In the genomic region with DNA sequence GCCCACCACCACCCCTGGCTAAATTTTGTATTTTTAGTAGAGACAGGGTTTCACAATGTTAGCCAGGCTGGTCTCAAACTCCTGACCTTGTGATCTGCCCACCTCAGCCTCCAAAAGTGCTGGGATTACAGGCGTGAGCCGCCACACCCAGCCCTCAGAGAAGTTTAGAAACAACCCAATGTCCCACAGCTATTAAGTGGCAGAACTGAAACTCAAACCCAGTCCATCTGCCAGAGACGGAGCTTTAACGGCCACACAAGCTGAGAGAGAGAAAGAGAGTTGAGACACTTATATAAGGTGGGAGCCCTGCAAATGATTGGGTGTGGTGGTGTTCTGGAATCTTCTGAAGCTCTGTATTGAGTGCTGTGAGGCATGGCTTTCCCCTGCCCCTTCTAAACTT, we compare ENCODE assay signal across 8 cellular contexts. TPM values are rescaled to one million over a fixed set of nuclear protein-coding genes. Genes with fewer than 3 reads are reported as not detected.
"Had no signal": no experiment of that assay in that cellular context is flagged by ENCODE, and none has a peak within 500 bp of the region (broad histone marks: within the 10 kb centered on the region; RNA-seq: fewer than 3 reads in every experiment).

No MANE protein-coding gene starts in this region.

RNA-seq across cellular contexts. Expression of a gene that starts 43.8 kb away (rescaled TPM):
- total RNA-seq: HT1080 had no signal

RNA-seq across cellular contexts. Expression of a gene that starts 48.7 kb away (rescaled TPM):
- total RNA-seq: HepG2, HT1080, IMR-90, PC-9, Peyer's patch, Right ventricle myocardium superior, RPMI7951, SJSA1 had no signal
- polyA plus RNA-seq: HepG2, IMR-90 had no signal
